ENCODE assay signal across 24 cellular contexts in genomic region chr10:33241351-33241750, GRCh38.
DNase-seq lines count a peak whose midpoint lies in the region; ATAC-seq and TF ChIP-seq lines count a peak whose summit lies in the region.
"Had no signal": no experiment of that assay in that cellular context is flagged by ENCODE, and none has a peak within 500 bp of the region (broad histone marks: within the 10 kb centered on the region; RNA-seq: fewer than 3 reads in every experiment).

No MANE protein-coding gene starts in this region.

- H3K27me3 ChIP-seq in SK-N-SH (ENCODE audit: insufficient read depth) (no peaks in the 10 kb centered on the region), fibroblast of lung (ENCODE audit: control insufficient read depth, insufficient read depth, low read length) (no peaks in the 10 kb centered on the region), gastrocnemius medialis (no peaks in the 10 kb centered on the region), foreskin keratinocyte (no peaks in the 10 kb centered on the region)
- H3K27me3 ChIP-seq: vagina had no signal

- H3K79me2 ChIP-seq in SK-N-SH (ENCODE audit: insufficient read depth) = peaks cover 36% of the 10 kb centered on the region
- peaks cover 12% of the 10 kb centered on the region for H3K79me2 ChIP-seq in fibroblast of lung (ENCODE audit: control insufficient read depth, insufficient read depth, low read length)

- no peak overlapping the region for H3K4me2 ChIP-seq in SK-N-SH
- peak overlapping the region; percentile 19 for H3K4me2 ChIP-seq in fibroblast of lung (ENCODE audit: extremely low read depth, insufficient read depth, low read length)
- H3K4me2 ChIP-seq: GM23338 had no signal

- H3K9me2 ChIP-seq in SK-N-SH = no peaks in the 10 kb centered on the region

- intact Hi-C loops in gastrocnemius medialis (cut with DNase I; ENCODE audit: low total_unique reads) = no loop called here

- H3K9me3 ChIP-seq in SK-N-SH (no peaks in the 10 kb centered on the region), fibroblast of lung (ENCODE audit: control insufficient read depth, insufficient read depth, low read depth, low read length) (no peaks in the 10 kb centered on the region), gastrocnemius medialis (no peaks in the 10 kb centered on the region)
- H3K9me3 ChIP-seq: vagina had no signal

- H4K20me1 ChIP-seq in SK-N-SH (ENCODE audit: insufficient read depth) (no peaks in the 10 kb centered on the region), fibroblast of lung (ENCODE audit: control insufficient read depth, extremely low read depth, insufficient read depth, low read length) (no peaks in the 10 kb centered on the region)

- WGBS in SK-N-SH (ENCODE audit: low lambda C conversion rate) = 100% methylated on average over 4 of the region's 4 CpGs

- TF ChIP-seq RAD21 in SK-N-SH (IDR thresholded peaks at IDR 0.05; ENCODE audit: low read length) = no peak

- no peak overlapping the region for H3K9ac ChIP-seq in SK-N-SH
- no peak overlapping the region for H3K9ac ChIP-seq in fibroblast of lung (ENCODE audit: insufficient read depth, low read length)

- H3K27me3 Mint-ChIP-seq in type B pancreatic cell = no peaks in the 10 kb centered on the region

- H3F3A ChIP-seq in SK-N-SH (replicated peaks; ENCODE audit: insufficient read depth) = peaks cover 46% of the 10 kb centered on the region

- peaks cover 20% of the 10 kb centered on the region for H3K36me3 Mint-ChIP-seq in type B pancreatic cell
- H3K36me3 Mint-ChIP-seq: CD4-positive, alpha-beta memory T cell had no signal

- H3K4me3 Mint-ChIP-seq in type B pancreatic cell = no peak overlapping the region
- H3K4me3 Mint-ChIP-seq: activated CD4-positive, alpha-beta T cell treated with anti-CD3 and anti-CD28 coated beads, Interleukin-2, amount 10 ng/mL, durations not matched to agents 24 days and 14 days; CD4-positive, alpha-beta memory T cell; GM23338; mesothelial cell of epicardium; T-helper 1 cell treated with Interleukin-12 subunit alpha and Interleukin-12 subunit beta and Interleukin-4 antibody, amounts not matched to agents 30 μg/mL and 1 μg/mL, for 36 hours had no signal

- H3K36me3 ChIP-seq in SK-N-SH (replicated peaks in 1 of 2; ENCODE audit: control insufficient read depth in 1 of 2, insufficient read depth in 2 of 2, low read length in 1 of 2) (peaks cover 9 to 56% of the 10 kb centered on the region in 2 experiments), fibroblast of lung (ENCODE audit: control insufficient read depth, insufficient read depth, low read length) (peaks cover 3% of the 10 kb centered on the region), gastrocnemius medialis (no peaks in the 10 kb centered on the region)
- H3K36me3 ChIP-seq: vagina had no signal

- CTCF ChIA-PET in SK-N-SH (lab: Yijun Ruan, JAX) = interaction anchor here (1.2 kb wide), 1 partner anchor 48 kb away, joined by 3 read pairs; no protein-coding TSS in a partner anchor

- H3K4me1 ChIP-seq in SK-N-SH (ENCODE audit: control insufficient read depth in 1 of 2, insufficient read depth in 2 of 2, low read depth in 1 of 2, low read length in 1 of 2) (peaks cover 0 to 47% of the 10 kb centered on the region in 2 experiments; a peak in 3 of 4 replicates), fibroblast of lung (ENCODE audit: control insufficient read depth, extremely low read depth, insufficient read depth, low read length) (peaks cover 18% of the 10 kb centered on the region), gastrocnemius medialis (peaks cover 0 to 8% of the 10 kb centered on the region in 2 donors), foreskin keratinocyte (peaks cover 19% of the 10 kb centered on the region)

- H3K27ac Mint-ChIP-seq in type B pancreatic cell = no peak overlapping the region
- H3K27ac Mint-ChIP-seq: activated CD4-positive, alpha-beta T cell treated with anti-CD3 and anti-CD28 coated beads, Interleukin-2, amount 10 ng/mL, durations not matched to agents 24 days and 14 days; CD4-positive, alpha-beta memory T cell; GM23338; mesothelial cell of epicardium; T-helper 1 cell treated with Interleukin-12 subunit alpha and Interleukin-12 subunit beta and Interleukin-4 antibody, amounts not matched to agents 30 μg/mL and 1 μg/mL, for 36 hours had no signal

- no peak for TF ChIP-seq POLR2A in gastrocnemius medialis (IDR thresholded peaks at IDR 0.05)

- H3K4me3 ChIP-seq in SK-N-SH (ENCODE audit: low read depth in 2 of 2, low read length in 1 of 2) (no peak overlapping the region), fibroblast of lung (replicated peaks in 1 of 4; ENCODE audit: control extremely low read depth in 1 of 4, insufficient read depth in 1 of 4, low read depth in 3 of 4, low read length in 4 of 4) (no peak overlapping the region), gastrocnemius medialis (no peak overlapping the region)
- H3K4me3 ChIP-seq: GM23338, vagina had no signal

- DNase-seq in SK-N-SH (no peak), NCI-H1694 treated with DMSO at 0.1 percent for 48 hours (lab: John Stamatoyannopoulos, UW) (peak; percentile 73), fibroblast of lung (ENCODE audit: low read depth in 2 of 2) (peak in 1 of 2 donors; percentile 86), gastrocnemius medialis (no peak), anterior cingulate cortex (lab: John Stamatoyannopoulos, UW) (no peak), type B pancreatic cell (ENCODE audit: extremely low spot score, unreplicated experiment) (no peak), foreskin keratinocyte (no peak)
- DNase-seq: activated CD4-positive, alpha-beta T cell treated with anti-CD3 and anti-CD28 coated beads, Interleukin-2, amount 10 ng/mL, durations not matched to agents 24 days and 14 days; amygdala; CD4-positive, alpha-beta memory T cell; cerebellar nuclear complex; DMS79; hippocampal formation; islet precursor cell; Karpas-422; NCI-H1105; NCI-H2107; NCI-H524 treated with DMSO at 0.1 percent for 48 hours had no signal

- POLR2A ChIA-PET in SK-N-SH (lab: Yijun Ruan, JAX) = no interaction called here

- TF ChIP-seq CTCF in SK-N-SH (IDR thresholded peaks at IDR 0.05) = no peak
- no peak for TF ChIP-seq CTCF in fibroblast of lung (conservative IDR thresholded peaks at IDR 0.05 in 1 of 2, IDR thresholded peaks at IDR 0.05 in 1 of 2; ENCODE audit: low read depth in 1 of 2, low read length in 2 of 2)
- no peak for TF ChIP-seq CTCF in gastrocnemius medialis (IDR thresholded peaks at IDR 0.05 in 4 of 5, conservative IDR thresholded peaks at IDR 0.05 in 1 of 5)
- TF ChIP-seq CTCF in type B pancreatic cell (conservative IDR thresholded peaks at IDR 0.05) = no peak
- TF ChIP-seq CTCF in foreskin keratinocyte (conservative IDR thresholded peaks at IDR 0.05) = no peak

- peaks cover 47% of the 10 kb centered on the region for H3K4me1 Mint-ChIP-seq in type B pancreatic cell (ENCODE audit: unreplicated experiment)

- ATAC-seq in SK-N-SH treated with all-trans-retinoic acid at 6 μM for 48 hours (no peak), gastrocnemius medialis (no peak), foreskin keratinocyte (no peak)
- ATAC-seq: GM23338, Right ventricle myocardium inferior had no signal

- in situ Hi-C loops in gastrocnemius medialis (cut with MboI; ENCODE audit: low sequenced_read_pairs in 4 of 4) = no loop called here

- no peak for TF ChIP-seq EP300 in SK-N-SH (IDR thresholded peaks at IDR 0.05; ENCODE audit: borderline replicate concordance in 1 of 2, low read depth in 1 of 2, low read length in 1 of 2)

- no peak overlapping the region for H2AFZ ChIP-seq in SK-N-SH (ENCODE audit: low read depth)
- H2AFZ ChIP-seq in fibroblast of lung (ENCODE audit: low read length) = no peak overlapping the region
- H2AFZ ChIP-seq: GM23338 had no signal

- no peaks in the 10 kb centered on the region for H3K9me3 Mint-ChIP-seq in type B pancreatic cell
- H3K9me3 Mint-ChIP-seq: activated CD4-positive, alpha-beta T cell treated with anti-CD3 and anti-CD28 coated beads, Interleukin-2, amount 10 ng/mL, durations not matched to agents 24 days and 14 days; CD4-positive, alpha-beta memory T cell; GM23338; mesothelial cell of epicardium; T-helper 1 cell treated with Interleukin-12 subunit alpha and Interleukin-12 subunit beta and Interleukin-4 antibody, amounts not matched to agents 30 μg/mL and 1 μg/mL, for 36 hours had no signal

- H3K27ac ChIP-seq in SK-N-SH (ENCODE audit: low read depth in 2 of 2, low read length in 1 of 2) (peak overlapping the region; percentile 58 to 92; a peak in 2 of 4 replicates), fibroblast of lung (ENCODE audit: insufficient read depth, low read length) (peak overlapping the region; percentile 42), gastrocnemius medialis (peak overlapping the region in 3 of 4 donors; percentile 8 to 27 (median 15)), foreskin keratinocyte (no peak overlapping the region)
- H3K27ac ChIP-seq: vagina had no signal

TF ChIP-seq in SK-N-SH, 30 proteins besides CTCF, POLR2A, EP300 and RAD21 (continues in another document):
- TF ChIP-seq SIN3A (IDR thresholded peaks at IDR 0.05; ENCODE audit: borderline replicate concordance, low read depth, low read length) = no peak
- no peak for TF ChIP-seq RCOR1 (IDR thresholded peaks at IDR 0.05; ENCODE audit: low read length)
- TF ChIP-seq MEF2A (IDR thresholded peaks at IDR 0.05; ENCODE audit: borderline replicate concordance, low read depth) = no peak
- TF ChIP-seq PBX3 (IDR thresholded peaks at IDR 0.05) = no peak
- no peak for TF ChIP-seq NRF1 (IDR thresholded peaks at IDR 0.05; ENCODE audit: low read depth, low read length)

TF ChIP-seq in SK-N-SH treated with all-trans-retinoic acid at 6 μM for 48 hours, 23 proteins besides CTCF, POLR2A, EP300 and RAD21:
- TF ChIP-seq CSRNP3 (CRISPR knock-in tag; IDR thresholded peaks at IDR 0.05) (no peak), TOX (CRISPR knock-in tag; IDR thresholded peaks at IDR 0.05; ENCODE audit: borderline replicate concordance) (no peak)
